Comparison of ENCODE assay signal across 32 cellular contexts in the genomic region with DNA sequence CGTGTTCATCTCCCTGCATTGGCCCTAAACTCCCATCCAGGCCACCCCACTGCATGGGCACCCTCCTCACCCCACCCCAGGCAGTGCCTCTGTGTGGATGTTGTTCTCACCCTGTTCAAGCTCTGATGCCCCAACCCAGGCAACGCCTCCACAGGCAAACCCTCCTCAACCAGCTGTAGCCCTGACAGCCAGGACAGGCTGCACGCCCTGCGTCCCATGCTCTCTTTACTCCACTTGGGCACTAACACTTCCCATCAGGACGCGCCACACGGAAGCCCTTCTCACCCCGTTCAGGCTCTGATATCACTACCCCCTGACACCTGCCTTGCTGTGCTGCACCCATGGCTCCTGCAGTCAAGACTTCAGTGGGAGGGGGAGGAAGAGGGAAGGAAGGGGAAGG. TPM values are rescaled to one million over a fixed set of nuclear protein-coding genes. Genes with fewer than 3 reads are reported as not detected.
"Had no signal": no experiment of that assay in that cellular context is flagged by ENCODE, and none has a peak within 500 bp of the region (broad histone marks: within the 10 kb centered on the region; RNA-seq: fewer than 3 reads in every experiment).

No MANE protein-coding gene starts in this region.

- H3K4me1 Mint-ChIP-seq: central memory CD8-positive, alpha-beta T cell had no signal

- H3K4me3 Mint-ChIP-seq: activated B cell treated with CpG ODN at 0.5 μM for 24 hours; activated CD4-positive, alpha-beta memory T cell treated with anti-CD3 and anti-CD28 coated beads, Interleukin-2, amount 10 ng/mL, durations not matched to agents 7 days and 5 days; activated naive CD8-positive, alpha-beta T cell treated with anti-CD3 and anti-CD28 coated beads, Interleukin-2, amount 50 U/mL, for 24 hours; brain; central memory CD8-positive, alpha-beta T cell; T-cell had no signal

- ATAC-seq: activated naive CD4-positive, alpha-beta T cell treated with anti-CD3 and anti-CD28 coated beads, Interleukin-2, amount 50 U/mL, for 72 hours; activated naive CD8-positive, alpha-beta T cell treated with anti-CD3 and anti-CD28 coated beads, Interleukin-2, amount 50 U/mL, for 24 hours; Panc1; Right ventricle myocardium inferior; T-cell had no signal

- H3K27me3 Mint-ChIP-seq: activated B cell treated with CpG ODN at 0.5 μM for 24 hours; activated CD4-positive, alpha-beta memory T cell treated with anti-CD3 and anti-CD28 coated beads, Interleukin-2, amount 10 ng/mL, durations not matched to agents 7 days and 5 days; central memory CD8-positive, alpha-beta T cell; T-cell had no signal

- DNase-seq: activated B cell treated with CpG ODN at 0.5 μM for 24 hours; activated CD4-positive, alpha-beta memory T cell treated with anti-CD3 and anti-CD28 coated beads, Interleukin-2, amount 10 ng/mL, durations not matched to agents 7 days and 5 days; activated CD4-positive, alpha-beta T cell treated with anti-CD3 and anti-CD28 coated beads for 1 hour; activated CD4-positive, alpha-beta T cell treated with anti-CD3 and anti-CD28 coated beads, Interleukin-2, amount 50 U/mL, for 1 hour; activated CD8-positive, alpha-beta memory T cell treated with anti-CD3 and anti-CD28 coated beads, Interleukin-2, amount 50 U/mL, for 4 hours; activated effector memory CD4-positive, alpha-beta T cell treated with anti-CD3 and anti-CD28 coated beads, Interleukin-2, amount 50 U/mL, for 16 hours; activated naive CD4-positive, alpha-beta T cell treated with Interleukin-2 at 50 U/mL for 16 hours; activated naive CD8-positive, alpha-beta T cell treated with anti-CD3 and anti-CD28 coated beads, Interleukin-2, amount 50 U/mL, for 24 hours; activated T-cell treated with anti-CD3 and anti-CD28 coated beads, Interleukin-2, amount 50 U/mL, for 1 hour; amniotic stem cell; KG1; MV-4-11; NCI-H1092 treated with DMSO at 0.1 percent for 48 hours; NCI-H1417 treated with DMSO at 0.1 percent for 48 hours; NCI-H1694; NCI-H2029; NCI-H2107; NCI-H345; NCI-H510A treated with DMSO at 0.1 percent for 48 hours; NCI-H69; NK-92 treated with Interleukin-12 subunit alpha and Interleukin-12 subunit beta, amount 100 ng/mL, for 24 hours; OCI-M1; RPMI8226; T-cell had no signal

- H3K27ac Mint-ChIP-seq: activated B cell treated with CpG ODN at 0.5 μM for 24 hours; activated CD4-positive, alpha-beta memory T cell treated with anti-CD3 and anti-CD28 coated beads, Interleukin-2, amount 10 ng/mL, durations not matched to agents 7 days and 5 days; activated naive CD4-positive, alpha-beta T cell treated with anti-CD3 and anti-CD28 coated beads, Interleukin-2, amount 50 U/mL, for 72 hours; activated naive CD8-positive, alpha-beta T cell treated with anti-CD3 and anti-CD28 coated beads, Interleukin-2, amount 50 U/mL, for 24 hours; brain had no signal

- H3K36me3 Mint-ChIP-seq: activated naive CD4-positive, alpha-beta T cell treated with anti-CD3 and anti-CD28 coated beads, Interleukin-2, amount 50 U/mL, for 72 hours; brain had no signal

- H3K9me3 Mint-ChIP-seq: activated B cell treated with CpG ODN at 0.5 μM for 24 hours; activated CD4-positive, alpha-beta memory T cell treated with anti-CD3 and anti-CD28 coated beads, Interleukin-2, amount 10 ng/mL, durations not matched to agents 7 days and 5 days; activated naive CD4-positive, alpha-beta T cell treated with anti-CD3 and anti-CD28 coated beads, Interleukin-2, amount 50 U/mL, for 72 hours; activated naive CD8-positive, alpha-beta T cell treated with anti-CD3 and anti-CD28 coated beads, Interleukin-2, amount 50 U/mL, for 24 hours; brain; central memory CD8-positive, alpha-beta T cell; T-cell had no signal

RNA-seq across cellular contexts. Expression of a gene that starts 47.9 kb away (rescaled TPM):
- total RNA-seq: activated B cell treated with CpG ODN at 0.5 μM for 24 hours; activated CD4-positive, alpha-beta memory T cell treated with anti-CD3 and anti-CD28 coated beads, Interleukin-2, amount 10 ng/mL, durations not matched to agents 7 days and 5 days; activated CD8-positive, alpha-beta memory T cell treated with anti-CD3 and anti-CD28 coated beads for 36 hours; activated naive CD4-positive, alpha-beta T cell treated with anti-CD3 and anti-CD28 coated beads, Interleukin-2, amount 50 U/mL, for 72 hours; astrocyte; MCF 10A; Right ventricle myocardium inferior; T-cell had no signal
